In the genomic region with DNA sequence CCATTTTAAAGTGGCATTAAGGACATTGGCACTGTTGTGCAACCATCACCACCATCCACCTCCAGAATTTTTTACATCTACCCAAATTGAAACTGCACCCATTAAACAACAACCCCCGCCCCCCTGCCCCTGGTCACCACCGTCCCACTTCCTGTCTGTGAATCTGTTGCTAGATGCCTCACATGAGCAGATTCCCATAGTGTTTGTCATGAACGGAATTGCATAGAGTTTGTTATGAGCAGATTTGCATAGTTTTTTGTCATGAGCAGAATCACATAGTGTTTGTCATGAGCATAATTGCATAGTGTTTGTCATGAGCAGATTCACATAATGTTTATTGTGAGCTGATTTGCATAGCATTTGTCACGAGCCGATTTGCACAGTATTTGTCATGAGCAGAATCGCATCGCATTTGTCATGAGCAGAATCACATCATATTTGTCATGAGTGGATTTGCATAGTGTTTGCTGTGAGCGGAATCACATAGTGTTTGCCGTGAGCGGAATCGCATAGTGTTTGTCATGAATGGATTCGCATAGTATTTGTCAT, we compare ENCODE assay signal across 17 cellular contexts. TPM values are rescaled to one million over a fixed set of nuclear protein-coding genes. Genes with fewer than 3 reads are reported as not detected.
A peak's percentile ranks its signal among the peaks of the same experiment; 100 is the strongest.
DNase-seq lines count a peak whose midpoint lies in the region; FAIRE-seq and TF ChIP-seq lines count a peak whose summit lies in the region.
"Had no signal": no experiment of that assay in that cellular context is flagged by ENCODE, and none has a peak within 500 bp of the region (broad histone marks: within the 10 kb centered on the region; RNA-seq: fewer than 3 reads in every experiment).

No MANE protein-coding gene starts in this region.

- DNase-seq in A172 (ENCODE audit: low spot score) (peak; percentile 27), GM19239 (ENCODE audit: insufficient read length, low spot score) (no peak), RKO (ENCODE audit: low spot score) (peak; percentile 76), kidney tubule cell (ENCODE audit: low spot score) (peak; percentile 9), NCI-H526 treated with DMSO at 0.1 percent for 48 hours (lab: John Stamatoyannopoulos, UW) (no peak), GM12891 (ENCODE audit: insufficient read length, low spot score) (no peak), coronary artery (ENCODE audit: low spot score) (no peak)
- DNase-seq: H7, Karpas-422, MM.1S, NCI-H187, NCI-H446, NCI-H774, SJCRH30 had no signal

- no peak for TF ChIP-seq POLR2A in GM12891 (IDR thresholded peaks at IDR 0.05; ENCODE audit: low read depth, low read length)

- H3K4me3 ChIP-seq in coronary artery = no peak overlapping the region
- H3K4me3 ChIP-seq: SJCRH30 had no signal

- no peak overlapping the region for H3K27ac ChIP-seq in coronary artery
- H3K27ac ChIP-seq: C4-2B, SJCRH30 had no signal

- FAIRE-seq in GM19239 (lab: Jason Lieb, UNC) (peak; percentile 45), GM12891 (lab: Jason Lieb, UNC) (no peak)
- FAIRE-seq: G401.6, GM18507 had no signal

- TF ChIP-seq CTCF in coronary artery (IDR thresholded peaks at IDR 0.05) = no peak

TF ChIP-seq in GM12891, 5 proteins besides CTCF, POLR2A, EP300 and RAD21:
- TF ChIP-seq PAX5 (IDR thresholded peaks at IDR 0.05; ENCODE audit: insufficient read depth, low read length, severe bottlenecking) = no peak
- TF ChIP-seq TAF1 (IDR thresholded peaks at IDR 0.05; ENCODE audit: low read depth, low read length) = no peak
- TF ChIP-seq POLR2AphosphoS5 (IDR thresholded peaks at IDR 0.05; ENCODE audit: low read depth, low read length) = no peak
- TF ChIP-seq POU2F2 (IDR thresholded peaks at IDR 0.05; ENCODE audit: low read depth, low read length) = no peak
- TF ChIP-seq SPI1 (IDR thresholded peaks at IDR 0.05; ENCODE audit: low read depth, low read length) = no peak

RNA-seq across cellular contexts. Expression of a gene that starts 54.0 kb away (rescaled TPM):
- total RNA-seq in A172 (2014; rRNA removed; shearing (Covaris generic)) = 150 and 155 TPM in 2 replicates
- 119 TPM for polyA plus RNA-seq in GM12891 (2012; ENCODE audit: low read depth, missing spikeins)

Comparison
In these comparisons a context has a peak if more than half of its experiments do, and no peak if none do; other contexts are left out.
1. DNase-seq: peak in A172 (single experiment), RKO (single experiment) and kidney tubule cell (single experiment); none in GM19239 (single experiment), NCI-H526 treated with DMSO at 0.1 percent for 48 hours (single experiment), GM12891 (single experiment) and coronary artery (single experiment).